Comparison of ENCODE assay signal across 1 cellular context in genomic region chr10:17562572-17562971, GRCh38.
TF ChIP-seq lines count a peak whose summit lies in the region.

No MANE protein-coding gene starts in this region.

TF ChIP-seq in IMR-90, 13 proteins besides CTCF, POLR2A, EP300 and RAD21 (continued from another document):
- TF ChIP-seq, protein P1, sequence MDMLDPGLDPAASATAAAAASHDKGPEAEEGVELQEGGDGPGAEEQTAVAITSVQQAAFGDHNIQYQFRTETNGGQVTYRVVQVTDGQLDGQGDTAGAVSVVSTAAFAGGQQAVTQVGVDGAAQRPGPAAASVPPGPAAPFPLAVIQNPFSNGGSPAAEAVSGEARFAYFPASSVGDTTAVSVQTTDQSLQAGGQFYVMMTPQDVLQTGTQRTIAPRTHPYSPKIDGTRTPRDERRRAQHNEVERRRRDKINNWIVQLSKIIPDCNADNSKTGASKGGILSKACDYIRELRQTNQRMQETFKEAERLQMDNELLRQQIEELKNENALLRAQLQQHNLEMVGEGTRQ (IDR thresholded peaks at IDR 0.05; ENCODE audit: low read depth, low read length): no peak
- TF ChIP-seq SMC3 (IDR thresholded peaks at IDR 0.05; ENCODE audit: low read depth, low read length) (no peak), RCOR1 (IDR thresholded peaks at IDR 0.05; ENCODE audit: insufficient replicate concordance, low read length) (no peak), BHLHE40 (IDR thresholded peaks at IDR 0.05; ENCODE audit: low read depth, low read length) (no peak), CEBPB (IDR thresholded peaks at IDR 0.05; ENCODE audit: low read depth, low read length) (no peak), CHD1 (IDR thresholded peaks at IDR 0.05; ENCODE audit: low read depth, low read length) (no peak), MXI1 (IDR thresholded peaks at IDR 0.05; ENCODE audit: borderline replicate concordance, low read depth, low read length) (no peak), NFE2L2 (IDR thresholded peaks at IDR 0.05; ENCODE audit: low read depth, low read length) (no peak)
